ENCODE assay signal across 15 cellular contexts in the genomic region with DNA sequence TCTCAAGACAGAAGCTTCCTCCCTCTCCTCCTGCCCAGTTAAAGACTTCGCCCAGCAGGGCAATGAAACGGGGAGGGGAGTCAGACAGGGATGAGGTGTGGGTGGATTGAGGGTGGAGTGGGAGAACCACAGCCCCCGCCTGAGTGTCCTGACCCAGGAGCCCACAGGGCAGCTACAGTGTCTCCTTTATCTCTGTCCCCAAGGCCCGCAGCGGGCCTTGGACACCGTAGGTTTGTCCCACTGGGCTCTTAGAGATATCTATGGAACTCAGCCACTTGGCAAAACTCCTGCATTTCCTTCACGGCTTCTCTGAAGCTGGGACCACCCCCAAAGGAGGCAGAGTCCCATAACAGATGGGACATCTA.
DNase-seq lines count a peak whose midpoint lies in the region; ATAC-seq, FAIRE-seq and TF ChIP-seq lines count a peak whose summit lies in the region.
"Had no signal": no experiment of that assay in that cellular context is flagged by ENCODE, and none has a peak within 500 bp of the region (broad histone marks: within the 10 kb centered on the region; RNA-seq: fewer than 3 reads in every experiment).

No MANE protein-coding gene starts in this region.

- H4K8ac ChIP-seq in H1 (ENCODE audit: extremely low read depth, insufficient read depth, low read length), result no peak overlapping the region

- TF ChIP-seq POLR2A in H1 (IDR thresholded peaks at IDR 0.05; ENCODE audit: control extremely low read depth in 1 of 2, low read depth in 2 of 2, low read length in 2 of 2), result no peak

- no peak overlapping the region for H3K18ac ChIP-seq in H1 (ENCODE audit: extremely low read depth, low read length)

- no peak overlapping the region for H3K27ac ChIP-seq in BLaER1 treated with 17β-estradiol and CSF1 and Interleukin-3, amounts not matched to agents 10 nM and 100 nM
- no peak overlapping the region for H3K27ac ChIP-seq in HEK293 (ENCODE audit: extremely low read depth, low read depth, low read length)
- no peak overlapping the region for H3K27ac ChIP-seq in H1 (ENCODE audit: low read depth, low read length)
- H3K27ac ChIP-seq: GM23248 had no signal

- H2BK120ac ChIP-seq in H1 (replicated peaks; ENCODE audit: low read depth, low read length), result no peak overlapping the region

- ATAC-seq in GM18907 (IDR thresholded peaks at IDR 0.05; ENCODE audit: unreplicated experiment) (no peak), HG02623 (IDR thresholded peaks at IDR 0.05; ENCODE audit: unreplicated experiment) (no peak)
- ATAC-seq: CD8-positive, alpha-beta T cell had no signal

- DNase-seq in H1 (ENCODE audit: low read depth in 1 of 2, low spot score in 2 of 2), result no peak
- no peak for DNase-seq in cerebellar nuclear complex (lab: John Stamatoyannopoulos, UW)
- DNase-seq: ACHN; BE2C; CD8-positive, alpha-beta T cell; COR-L47; DMS 273 treated with DMSO at 0.1 percent for 48 hours; GM23248 had no signal

- H3K4me1 ChIP-seq in BLaER1 treated with 17β-estradiol and CSF1 and Interleukin-3, amounts not matched to agents 10 nM and 100 nM, result peaks cover under 1 to 48% (median 27%) of the 10 kb centered on the region in 10 experiments; a peak in 17 of 20 replicates
- H3K4me1 ChIP-seq in HEK293 (ENCODE audit: control insufficient read depth, insufficient read depth, low read length) (no peaks in the 10 kb centered on the region), H1 (replicated peaks in 1 of 4; ENCODE audit: control insufficient read depth in 3 of 4, insufficient read depth in 4 of 4, low read length in 3 of 4) (peaks cover 0 to 6% (median 3%) of the 10 kb centered on the region in 4 experiments; a peak in 5 of 7 replicates)

- H4K91ac ChIP-seq in H1 (replicated peaks; ENCODE audit: insufficient read length, low read length), result no peak overlapping the region

- no peak overlapping the region for H3K4ac ChIP-seq in H1 (replicated peaks; ENCODE audit: insufficient read length, low read depth, low read length)

- WGBS in H1 (ENCODE audit: extremely low coverage in 1 of 2, insufficient coverage in 1 of 2, insufficient read length in 1 of 2, insufficient replicate concordance in 2 of 2, low coverage in 1 of 2, low lambda C conversion rate in 2 of 2, missing lambda C conversion rate in 1 of 2), 2 experiments, result 87% methylated on average over 7 of the region's 7 CpGs; no CpG with 5 or more reads in 1 of the 2 experiments

- H3K4me2 ChIP-seq in BLaER1 treated with 17β-estradiol and CSF1 and Interleukin-3, amounts not matched to agents 10 nM and 100 nM, result peak overlapping the region in 9 of 11 experiments; percentile 15 to 64 (median 46); a peak in 11 of 22 replicates
- H3K4me2 ChIP-seq in H1 (ENCODE audit: insufficient read depth in 1 of 2, low read depth in 2 of 2, low read length in 2 of 2), result no peak overlapping the region

- H2AFZ ChIP-seq in H1 (ENCODE audit: low read length), result no peak overlapping the region
- H2AFZ ChIP-seq: GM23248 had no signal

- TF ChIP-seq CTCF in HEK293 (tag by site-specific recombination; IDR thresholded peaks at IDR 0.05) (no peak), H1 (IDR thresholded peaks at IDR 0.05; ENCODE audit: control extremely low read depth in 1 of 3, insufficient read depth in 1 of 3, low read depth in 1 of 3, low read length in 3 of 3) (no peak)

- peaks cover 14% of the 10 kb centered on the region; the same call in 1 of the 2 replicates for H3K23me2 ChIP-seq in H1 (ENCODE audit: low read depth, low read length)

- no peak overlapping the region; the same call in 1 of the 2 replicates for H2BK12ac ChIP-seq in H1 (ENCODE audit: low read depth, low read length)

- POLR2A ChIA-PET in HEK293 (lab: Yijun Ruan, JAX) (no interaction called here), H1 (lab: Charles Lee; ENCODE audit: partially characterized antibody) (no interaction called here)

- no peak overlapping the region for H3K9ac ChIP-seq in BLaER1 treated with 17β-estradiol and CSF1 and Interleukin-3, amounts not matched to agents 10 nM and 100 nM
- no peak overlapping the region for H3K9ac ChIP-seq in H1 (replicated peaks in 1 of 4; ENCODE audit: extremely low read depth in 1 of 4, low read depth in 3 of 4, low read length in 3 of 4)
- H3K9ac ChIP-seq: GM23248 had no signal

- H3K9me3 ChIP-seq in BLaER1 treated with 17β-estradiol and CSF1 and Interleukin-3, amounts not matched to agents 10 nM and 100 nM (replicated peaks in 1 of 11), result no peaks in the 10 kb centered on the region
- H3K9me3 ChIP-seq in HEK293 (ENCODE audit: control insufficient read depth, insufficient read depth, low read depth, low read length) (no peaks in the 10 kb centered on the region), H1 (ENCODE audit: insufficient read depth in 2 of 2, low read depth in 1 of 2, low read length in 1 of 2) (no peaks in the 10 kb centered on the region)
- H3K9me3 ChIP-seq: BE2C had no signal

- no peaks in the 10 kb centered on the region for H3K36me3 ChIP-seq in BLaER1 treated with 17β-estradiol and CSF1 and Interleukin-3, amounts not matched to agents 10 nM and 100 nM
- no peaks in the 10 kb centered on the region for H3K36me3 ChIP-seq in HEK293 (ENCODE audit: control insufficient read depth in 2 of 2, insufficient read depth in 1 of 2, low read length in 2 of 2)
- no peaks in the 10 kb centered on the region for H3K36me3 ChIP-seq in H1 (ENCODE audit: control insufficient read depth in 2 of 4, insufficient read depth in 4 of 4, low read length in 3 of 4)
- H3K36me3 ChIP-seq: BE2C had no signal

- no peak overlapping the region for H2BK5ac ChIP-seq in H1 (ENCODE audit: low read depth, low read length)

- H3K23ac ChIP-seq in H1 (ENCODE audit: insufficient read length), result no peak overlapping the region

- H4K20me1 ChIP-seq in BLaER1 treated with 17β-estradiol and CSF1 and Interleukin-3, amounts not matched to agents 10 nM and 100 nM, result peaks cover 0 to 48% (median 0%) of the 10 kb centered on the region in 11 experiments; a peak in 3 of 22 replicates
- H4K20me1 ChIP-seq in H1 (replicated peaks in 1 of 2; ENCODE audit: control insufficient read depth in 1 of 2, insufficient read depth in 2 of 2, low read length in 2 of 2), result no peaks in the 10 kb centered on the region

- no peaks in the 10 kb centered on the region for H3K79me2 ChIP-seq in H1 (ENCODE audit: control insufficient read depth in 1 of 2, insufficient read depth in 2 of 2, low read length in 2 of 2)

- CTCF ChIA-PET in HEK293 (lab: Yijun Ruan, JAX), result interaction anchor here (1.0 kb wide), 1 partner anchor 9 kb away, joined by 3 read pairs; no protein-coding TSS in a partner anchor
- CTCF ChIA-PET in H1 (lab: Charles Lee; ENCODE audit: partially characterized antibody), result interaction anchor here (0.6 to 1.3 kb wide), 3 partner anchors 8 to 80 kb away, joined by 3 to 4 read pairs (median 3); no protein-coding TSS in a partner anchor

- H2BK15ac ChIP-seq in H1 (ENCODE audit: low read length), result 0 out of 2 replicates have a peak overlapping the region, but pooled peaks have one; percentile 29

- no peak overlapping the region for H3K4me3 ChIP-seq in BLaER1 treated with 17β-estradiol and CSF1 and Interleukin-3, amounts not matched to agents 10 nM and 100 nM
- H3K4me3 ChIP-seq in HEK293 (ENCODE audit: low read depth, low read length), result no peak overlapping the region
- H3K4me3 ChIP-seq in H1 (ENCODE audit: extremely low read depth in 1 of 4, insufficient read depth in 2 of 4, low read depth in 3 of 4, low read length in 4 of 4), result no peak overlapping the region
- H3K4me3 ChIP-seq: GM23248 had no signal

- no peak for TF ChIP-seq RAD21 in H1 (IDR thresholded peaks at IDR 0.05 in 1 of 2, conservative IDR thresholded peaks at IDR 0.05 in 1 of 2; ENCODE audit: low read depth in 2 of 2, low read length in 2 of 2)

- H2AK5ac ChIP-seq in H1 (ENCODE audit: low read depth, low read length), result no peak overlapping the region

- no peak overlapping the region for H2BK20ac ChIP-seq in H1 (ENCODE audit: low read length)

- no peak for TF ChIP-seq EP300 in H1 (IDR thresholded peaks at IDR 0.05; ENCODE audit: borderline replicate concordance in 1 of 2, low read depth in 2 of 2, low read length in 2 of 2)

- no peak overlapping the region for H3K14ac ChIP-seq in H1 (ENCODE audit: insufficient read length)

- no peak for FAIRE-seq in H1 (lab: Jason Lieb, UNC)
- FAIRE-seq: A204.1, G401.6, GM12891 had no signal

- H3K79me1 ChIP-seq in H1 (ENCODE audit: low read depth, low read length), result no peaks in the 10 kb centered on the region

- peaks cover 0 to 8% (median 0%) of the 10 kb centered on the region in 11 experiments; a peak in 5 of 22 replicates for H3K27me3 ChIP-seq in BLaER1 treated with 17β-estradiol and CSF1 and Interleukin-3, amounts not matched to agents 10 nM and 100 nM
- H3K27me3 ChIP-seq in H1 (replicated peaks in 1 of 4; ENCODE audit: control insufficient read depth in 3 of 4, extremely low read depth in 1 of 4, insufficient read depth in 3 of 4, low read length in 3 of 4), result no peaks in the 10 kb centered on the region
- H3K27me3 ChIP-seq: BE2C had no signal

- no peak overlapping the region for H3K56ac ChIP-seq in H1 (replicated peaks; ENCODE audit: insufficient read length, low read depth, low read length)

- H4K5ac ChIP-seq in H1 (ENCODE audit: insufficient read length, low read depth, low read length), result no peak overlapping the region

TF ChIP-seq in HEK293, 187 proteins besides CTCF, POLR2A, EP300 and RAD21 (continues in another document):
- peak; percentile 22; the same call in 1 of the 2 replicates for TF ChIP-seq ZFHX2 (tag by site-specific recombination; conservative IDR thresholded peaks at IDR 0.05)
- TF ChIP-seq ZNF792 (tag by site-specific recombination; IDR thresholded peaks at IDR 0.05), result no peak

TF ChIP-seq in H1, 55 proteins besides CTCF, POLR2A, EP300 and RAD21:
- TF ChIP-seq, protein P1, sequence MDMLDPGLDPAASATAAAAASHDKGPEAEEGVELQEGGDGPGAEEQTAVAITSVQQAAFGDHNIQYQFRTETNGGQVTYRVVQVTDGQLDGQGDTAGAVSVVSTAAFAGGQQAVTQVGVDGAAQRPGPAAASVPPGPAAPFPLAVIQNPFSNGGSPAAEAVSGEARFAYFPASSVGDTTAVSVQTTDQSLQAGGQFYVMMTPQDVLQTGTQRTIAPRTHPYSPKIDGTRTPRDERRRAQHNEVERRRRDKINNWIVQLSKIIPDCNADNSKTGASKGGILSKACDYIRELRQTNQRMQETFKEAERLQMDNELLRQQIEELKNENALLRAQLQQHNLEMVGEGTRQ (IDR thresholded peaks at IDR 0.05; ENCODE audit: low read length), result no peak
- TF ChIP-seq CHD1 (IDR thresholded peaks at IDR 0.05; ENCODE audit: low read depth, low read length), result no peak

Comparison
In these comparisons a context has a peak if more than half of its experiments do, and no peak if none do; other contexts are left out.
1. H3K4me2 ChIP-seq: peak in BLaER1 treated with 17β-estradiol and CSF1 and Interleukin-3, amounts not matched to agents 10 nM and 100 nM (9 of 11); none in H1 (0 of 2).